In the genomic region with DNA sequence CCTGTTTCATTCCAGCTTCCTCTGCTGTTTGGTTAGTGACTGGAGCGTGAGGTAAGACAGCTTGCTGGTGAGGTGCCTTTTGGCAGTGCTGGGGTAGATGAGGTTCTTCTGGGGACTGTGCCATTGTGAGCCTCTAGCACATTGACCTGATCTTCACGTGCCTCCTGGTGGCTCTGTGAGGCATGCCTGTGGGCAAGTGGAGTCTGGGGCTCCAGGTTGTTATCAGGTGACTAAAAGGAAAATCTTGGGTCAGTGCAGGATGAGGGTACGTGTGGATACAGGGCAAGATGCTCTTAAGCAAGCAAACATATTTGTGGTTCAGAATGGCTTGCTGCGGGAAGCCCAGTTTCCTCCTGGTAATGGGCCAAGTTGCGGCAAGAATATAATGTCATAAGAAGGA, we compare ENCODE assay signal across 12 cellular contexts.
DNase-seq lines count a peak whose midpoint lies in the region; ATAC-seq and TF ChIP-seq lines count a peak whose summit lies in the region.
"Had no signal": no experiment of that assay in that cellular context is flagged by ENCODE, and none has a peak within 500 bp of the region (broad histone marks: within the 10 kb centered on the region; RNA-seq: fewer than 3 reads in every experiment).

No MANE protein-coding gene starts in this region.

- no peaks in the 10 kb centered on the region for H3K36me3 Mint-ChIP-seq in WTC11
- H3K36me3 Mint-ChIP-seq in activated T-cell treated with anti-CD3 and anti-CD28 coated beads, Interleukin-2, amount 50 U/mL, for 24 hours (ENCODE audit: low read depth): no peaks in the 10 kb centered on the region
- H3K36me3 Mint-ChIP-seq: activated naive CD8-positive, alpha-beta T cell treated with anti-CD3 and anti-CD28 coated beads, Interleukin-2, amount 10 ng/mL, durations not matched to agents 7 days and 5 days had no signal

- H3K4me3 ChIP-seq in mesenchymal stem cell (ENCODE audit: insufficient read depth in 1 of 2, low read depth in 1 of 2, low read length in 2 of 2): no peak overlapping the region
- H3K4me3 ChIP-seq: esophagus squamous epithelium, lower lobe of right lung had no signal

- no peak overlapping the region for H4K91ac ChIP-seq in mesenchymal stem cell (ENCODE audit: low read length)

- no peak overlapping the region for H3K23ac ChIP-seq in mesenchymal stem cell (ENCODE audit: low read length in 2 of 2)

- H3K4ac ChIP-seq in mesenchymal stem cell (ENCODE audit: low read depth in 1 of 2, low read length in 2 of 2): no peak overlapping the region

- no peak overlapping the region for H2BK120ac ChIP-seq in mesenchymal stem cell (ENCODE audit: low read depth, low read length)

- ATAC-seq in WTC11 (peak; percentile 43), GM18909 (IDR thresholded peaks at IDR 0.05; ENCODE audit: poor library complexity, unreplicated experiment) (no peak)
- ATAC-seq: activated CD4-positive, CD25-positive, alpha-beta regulatory T cell treated with anti-CD3 and anti-CD28 coated beads, Interleukin-2, amount 50 U/mL, for 24 hours had no signal

- H3K9me3 ChIP-seq in mesenchymal stem cell (ENCODE audit: control insufficient read depth, low read length): no peaks in the 10 kb centered on the region
- H3K9me3 ChIP-seq: esophagus squamous epithelium, lower lobe of right lung had no signal

- no peak overlapping the region for H2AFZ ChIP-seq in mesenchymal stem cell (ENCODE audit: low read depth, low read length)

- H3K27me3 Mint-ChIP-seq in WTC11 (ENCODE audit: low read depth): no peaks in the 10 kb centered on the region
- H3K27me3 Mint-ChIP-seq in activated T-cell treated with anti-CD3 and anti-CD28 coated beads, Interleukin-2, amount 50 U/mL, for 24 hours: peaks cover 29% of the 10 kb centered on the region

- no peaks in the 10 kb centered on the region for H3K27me3 ChIP-seq in mesenchymal stem cell (ENCODE audit: control insufficient read depth in 1 of 2, insufficient read depth in 1 of 2, low read length in 2 of 2)
- H3K27me3 ChIP-seq: esophagus squamous epithelium had no signal

- H3K4me1 ChIP-seq in mesenchymal stem cell (ENCODE audit: control insufficient read depth, insufficient read depth, low read depth, low read length): peaks cover 16% of the 10 kb centered on the region
- H3K4me1 ChIP-seq: esophagus squamous epithelium, lower lobe of right lung had no signal

- no peak overlapping the region for H4K8ac ChIP-seq in mesenchymal stem cell (ENCODE audit: low read length)

- H3K79me1 ChIP-seq in mesenchymal stem cell (replicated peaks; ENCODE audit: low read length, poor library complexity, severe bottlenecking): peaks cover 32% of the 10 kb centered on the region

- CTCF ChIA-PET in WTC11 (lab: Charles Lee): no interaction called here

- peaks cover 2% of the 10 kb centered on the region; the same call in 1 of the 2 replicates for H3K4me1 Mint-ChIP-seq in WTC11
- H3K4me1 Mint-ChIP-seq in activated T-cell treated with anti-CD3 and anti-CD28 coated beads, Interleukin-2, amount 50 U/mL, for 24 hours (ENCODE audit: low read depth): no peaks in the 10 kb centered on the region
- H3K4me1 Mint-ChIP-seq: activated naive CD8-positive, alpha-beta T cell treated with anti-CD3 and anti-CD28 coated beads, Interleukin-2, amount 10 ng/mL, durations not matched to agents 7 days and 5 days had no signal

- H3K4me3 Mint-ChIP-seq in WTC11: no peak overlapping the region
- no peak overlapping the region for H3K4me3 Mint-ChIP-seq in activated T-cell treated with anti-CD3 and anti-CD28 coated beads, Interleukin-2, amount 50 U/mL, for 24 hours
- H3K4me3 Mint-ChIP-seq: activated naive CD8-positive, alpha-beta T cell treated with anti-CD3 and anti-CD28 coated beads, Interleukin-2, amount 10 ng/mL, durations not matched to agents 7 days and 5 days had no signal

- no peak overlapping the region for H3K18ac ChIP-seq in mesenchymal stem cell (ENCODE audit: low read depth in 1 of 2, low read length in 2 of 2)

- H3K36me3 ChIP-seq in mesenchymal stem cell (ENCODE audit: control insufficient read depth in 1 of 2, insufficient read depth in 2 of 2, low read depth in 1 of 2, low read length in 2 of 2): peaks cover 0 to 7% of the 10 kb centered on the region in 2 experiments
- H3K36me3 ChIP-seq: esophagus squamous epithelium, lower lobe of right lung had no signal

- no peak overlapping the region for H2BK5ac ChIP-seq in mesenchymal stem cell (ENCODE audit: low read depth, low read length, poor library complexity, severe bottlenecking)

- DNase-seq in EL: peak; percentile 9
- peak; percentile 33 for DNase-seq in HS-27A (ENCODE audit: low read depth)
- no peak for DNase-seq in WTC11 (ENCODE audit: low spot score)
- peak; percentile 1 for DNase-seq in mesenchymal stem cell
- DNase-seq in activated T-cell treated with anti-CD3 and anti-CD28 coated beads, Interleukin-2, amount 50 U/mL, for 24 hours: no peak
- DNase-seq in cerebellum (ENCODE audit: low spot score): no peak
- no peak for DNase-seq in stimulated activated CD4-positive, alpha-beta T cell treated with anti-CD3 and anti-CD28 coated beads, Interleukin-4, amount 100 ng/mL, for 4 hours
- DNase-seq: activated naive CD8-positive, alpha-beta T cell treated with anti-CD3 and anti-CD28 coated beads, Interleukin-2, amount 10 ng/mL, durations not matched to agents 7 days and 5 days; esophagus squamous epithelium; lower lobe of right lung had no signal

- TF ChIP-seq CTCF in WTC11 (IDR thresholded peaks at IDR 0.05): no peak

- H3K9ac ChIP-seq in mesenchymal stem cell (ENCODE audit: low read length): no peak overlapping the region

- no peak overlapping the region for H2AK5ac ChIP-seq in mesenchymal stem cell (ENCODE audit: low read length, severe bottlenecking)

- H3K9me3 Mint-ChIP-seq in WTC11: peaks cover 14% of the 10 kb centered on the region
- H3K9me3 Mint-ChIP-seq in activated T-cell treated with anti-CD3 and anti-CD28 coated beads, Interleukin-2, amount 50 U/mL, for 24 hours: peaks cover 5% of the 10 kb centered on the region
- H3K9me3 Mint-ChIP-seq: activated naive CD8-positive, alpha-beta T cell treated with anti-CD3 and anti-CD28 coated beads, Interleukin-2, amount 10 ng/mL, durations not matched to agents 7 days and 5 days had no signal

- H3K27ac Mint-ChIP-seq in WTC11: no peak overlapping the region
- H3K27ac Mint-ChIP-seq in activated T-cell treated with anti-CD3 and anti-CD28 coated beads, Interleukin-2, amount 50 U/mL, for 24 hours: no peak overlapping the region
- H3K27ac Mint-ChIP-seq: activated naive CD8-positive, alpha-beta T cell treated with anti-CD3 and anti-CD28 coated beads, Interleukin-2, amount 10 ng/mL, durations not matched to agents 7 days and 5 days had no signal

- WGBS in mesenchymal stem cell: 65% methylated on average over 5 of the region's 5 CpGs

- no peak overlapping the region for H3K4me2 ChIP-seq in mesenchymal stem cell (ENCODE audit: low read length, poor library complexity, severe bottlenecking)

- POLR2A ChIA-PET in WTC11 (lab: Charles Lee): no interaction called here

- H2BK12ac ChIP-seq in mesenchymal stem cell (ENCODE audit: low read length in 2 of 2): no peak overlapping the region

- H3K14ac ChIP-seq in mesenchymal stem cell (ENCODE audit: low read length in 2 of 2): no peak overlapping the region

- H3K27ac ChIP-seq in mesenchymal stem cell (ENCODE audit: low read length, poor library complexity, severe bottlenecking): peak overlapping the region; percentile 11
- H3K27ac ChIP-seq: esophagus squamous epithelium, lower lobe of right lung had no signal

- no peak overlapping the region for H2BK15ac ChIP-seq in mesenchymal stem cell (ENCODE audit: low read depth, poor library complexity, severe bottlenecking)

TF ChIP-seq in WTC11, 78 proteins besides CTCF, POLR2A, EP300 and RAD21:
- TF ChIP-seq AR (CRISPR knock-in tag; IDR thresholded peaks at IDR 0.05): no peak
- no peak for TF ChIP-seq ZNF121 (CRISPR knock-in tag; IDR thresholded peaks at IDR 0.05)
- no peak for TF ChIP-seq CDX4 (CRISPR knock-in tag; IDR thresholded peaks at IDR 0.05; ENCODE audit: borderline replicate concordance)
- no peak for TF ChIP-seq ZNF416 (CRISPR knock-in tag; IDR thresholded peaks at IDR 0.05)
- no peak for TF ChIP-seq JAZF1 (CRISPR knock-in tag; IDR thresholded peaks at IDR 0.05)
- no peak for TF ChIP-seq NR2C2 (CRISPR knock-in tag; IDR thresholded peaks at IDR 0.05)
- TF ChIP-seq ZNF232 (CRISPR knock-in tag; IDR thresholded peaks at IDR 0.05): no peak
- TF ChIP-seq ZNF317 (CRISPR knock-in tag; IDR thresholded peaks at IDR 0.05; ENCODE audit: borderline replicate concordance, low read depth): no peak
TF ChIP-seq in WTC11: peak in this region for 0.

Comparison
In these comparisons a context has a peak if more than half of its experiments do, and no peak if none do; other contexts are left out.
1. DNase-seq: peak in EL (single experiment), HS-27A (single experiment) and mesenchymal stem cell (single experiment); none in WTC11 (single experiment), activated T-cell treated with anti-CD3 and anti-CD28 coated beads, Interleukin-2, amount 50 U/mL, for 24 hours (single experiment), cerebellum (single experiment) and stimulated activated CD4-positive, alpha-beta T cell treated with anti-CD3 and anti-CD28 coated beads, Interleukin-4, amount 100 ng/mL, for 4 hours (0 of 2).